ENCODE assay signal across 8 cellular contexts in the genomic region with DNA sequence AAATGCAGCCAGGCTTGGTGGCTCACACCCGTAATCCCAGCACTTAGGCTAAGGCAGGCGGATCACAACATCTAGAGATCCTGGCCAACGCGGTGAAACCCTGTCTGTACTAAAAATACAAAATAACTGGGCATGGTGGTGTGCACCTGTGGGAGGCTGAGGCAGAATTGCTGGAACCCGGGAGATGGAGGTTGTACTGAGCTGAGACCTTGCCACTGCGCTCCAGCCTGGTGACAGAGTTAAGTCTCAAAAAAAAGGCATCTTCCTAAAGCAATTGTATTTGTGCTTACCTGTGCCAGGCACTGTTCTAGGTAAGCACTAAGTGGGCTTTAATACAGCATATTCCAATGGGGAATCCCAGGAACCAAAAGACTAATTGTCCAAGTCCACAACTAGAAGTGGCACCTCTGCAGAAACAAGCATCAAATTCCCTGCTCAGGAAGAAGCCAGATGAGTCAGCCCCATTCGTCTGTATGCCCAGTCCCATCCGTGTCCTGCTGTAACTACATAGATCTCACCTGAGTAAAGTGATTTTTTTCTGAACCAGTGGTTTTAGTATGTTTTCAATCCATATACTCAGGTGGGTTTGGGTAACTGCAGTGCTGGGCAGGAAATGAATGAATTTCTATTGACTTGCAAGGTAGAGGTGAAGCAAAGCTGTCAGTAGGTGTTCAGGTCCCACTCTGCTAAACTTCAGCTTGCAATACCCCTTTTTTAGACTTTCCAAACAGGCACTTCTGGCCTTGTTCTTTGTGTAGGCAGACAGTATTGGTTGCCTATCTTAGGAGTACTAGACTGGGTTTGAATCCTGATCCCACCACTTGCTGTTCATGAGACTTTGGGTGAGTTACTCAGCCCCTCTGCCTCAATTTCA. TPM values are rescaled to one million over a fixed set of nuclear protein-coding genes. Genes with fewer than 3 reads are reported as not detected.
A peak's percentile ranks its signal among the peaks of the same experiment; 100 is the strongest.
DNase-seq lines count a peak whose midpoint lies in the region; ATAC-seq, FAIRE-seq and TF ChIP-seq lines count a peak whose summit lies in the region.

No MANE protein-coding gene starts in this region.

- peaks cover 45% of the 10 kb centered on the region for H3F3A ChIP-seq in OCI-LY1 (ENCODE audit: insufficient read depth, low read length)

- peak; percentile 87 for TF ChIP-seq POLR2A in GM12891 (IDR thresholded peaks at IDR 0.05; ENCODE audit: low read depth, low read length)

- no peak for DNase-seq in GM12891 (ENCODE audit: insufficient read length, low spot score)
- peak; percentile 45 for DNase-seq in astrocyte of the hippocampus (ENCODE audit: low read depth, low spot score)
- DNase-seq in naive thymus-derived CD8-positive, alpha-beta T cell, result peak in 1 of 10 donors; percentile 25
- DNase-seq in NOMO-1 treated with DMSO at 0.1 percent for 48 hours (lab: John Stamatoyannopoulos, UW; ENCODE audit: unreplicated experiment), result no peak
- no peak for DNase-seq in D341Med (ENCODE audit: low spot score)
- no peak for DNase-seq in D721Med (ENCODE audit: insufficient read length, low spot score)

- no peaks in the 10 kb centered on the region for H3K27me3 ChIP-seq in OCI-LY1 (ENCODE audit: insufficient read depth, low read length)

- ATAC-seq in naive thymus-derived CD8-positive, alpha-beta T cell, result peak; percentile 10 to 15
- no peak for ATAC-seq in GM19397 (IDR thresholded peaks at IDR 0.05; ENCODE audit: unreplicated experiment)

- H3K4me3 Mint-ChIP-seq in naive thymus-derived CD8-positive, alpha-beta T cell, result peak overlapping the region; percentile 94 to 99 (median 98)

- no peak overlapping the region for H2AFZ ChIP-seq in OCI-LY1 (ENCODE audit: low read length)

- peak overlapping the region; percentile 76 to 100 (median 89) for H3K27ac Mint-ChIP-seq in naive thymus-derived CD8-positive, alpha-beta T cell

- H3K9me3 Mint-ChIP-seq in naive thymus-derived CD8-positive, alpha-beta T cell, result no peaks in the 10 kb centered on the region

- H3K4me2 ChIP-seq in OCI-LY1 (ENCODE audit: low read length), result peak overlapping the region; percentile 96

- H3K9me3 ChIP-seq in OCI-LY1 (ENCODE audit: low read length), result no peaks in the 10 kb centered on the region

- peak overlapping the region; percentile 81; the same call in 1 of the 2 replicates for H3K9ac ChIP-seq in OCI-LY1 (ENCODE audit: low read length)

- peak overlapping the region; percentile 89 for H3K4me3 ChIP-seq in OCI-LY1 (ENCODE audit: low read depth, low read length, poor library complexity, severe bottlenecking)

- H3K9me2 ChIP-seq in OCI-LY1 (ENCODE audit: low read depth, low read length), result no peaks in the 10 kb centered on the region

- peaks cover 25% of the 10 kb centered on the region for H3K79me2 ChIP-seq in OCI-LY1 (ENCODE audit: insufficient read depth, low read length)

- TF ChIP-seq CTCF in OCI-LY1 (IDR thresholded peaks at IDR 0.05; ENCODE audit: low read length), result no peak
- no peak for TF ChIP-seq CTCF in D721Med (IDR thresholded peaks at IDR 0.05; ENCODE audit: insufficient read depth, missing control alignments)

- POLR2A ChIA-PET in naive thymus-derived CD8-positive, alpha-beta T cell (lab: Charles Lee), result interaction anchor here (0.6 to 7.0 kb wide), 4 partner anchors 70 to 275 kb away, joined by 3 to 87 read pairs (median 5); partner anchors contain the start of genes ATP5IF1 and TAF12

- peaks cover 22 to 79% (median 58%) of the 10 kb centered on the region in 4 donors for H3K4me1 Mint-ChIP-seq in naive thymus-derived CD8-positive, alpha-beta T cell

- peaks cover 84% of the 10 kb centered on the region for H3K36me3 ChIP-seq in OCI-LY1 (ENCODE audit: insufficient read depth, low read length)

- no peaks in the 10 kb centered on the region for H3K27me3 Mint-ChIP-seq in naive thymus-derived CD8-positive, alpha-beta T cell

- H3K27ac ChIP-seq in OCI-LY1 (ENCODE audit: low read depth, low read length, poor library complexity, severe bottlenecking), result peak overlapping the region; percentile 88

- peaks cover 14 to 83% (median 40%) of the 10 kb centered on the region in 3 donors for H3K36me3 Mint-ChIP-seq in naive thymus-derived CD8-positive, alpha-beta T cell

- peak; percentile 31 for FAIRE-seq in GM12891 (lab: Jason Lieb, UNC)
- FAIRE-seq in D721Med (lab: Jason Lieb, UNC), result no peak

- peaks cover 41% of the 10 kb centered on the region for H3K4me1 ChIP-seq in OCI-LY1 (ENCODE audit: insufficient read depth, low read length, severe bottlenecking)

- H4K20me1 ChIP-seq in OCI-LY1 (ENCODE audit: insufficient read depth, low read length), result no peaks in the 10 kb centered on the region

TF ChIP-seq in GM12891, 5 proteins besides CTCF, POLR2A, EP300 and RAD21:
- TF ChIP-seq POU2F2 (IDR thresholded peaks at IDR 0.05; ENCODE audit: low read depth, low read length) (peak; percentile 96), PAX5 (IDR thresholded peaks at IDR 0.05; ENCODE audit: insufficient read depth, low read length, severe bottlenecking) (peak; percentile 3), POLR2AphosphoS5 (IDR thresholded peaks at IDR 0.05; ENCODE audit: low read depth, low read length) (peak; percentile 94), SPI1 (IDR thresholded peaks at IDR 0.05; ENCODE audit: low read depth, low read length) (no peak), TAF1 (IDR thresholded peaks at IDR 0.05; ENCODE audit: low read depth, low read length) (0 out of 2 replicates have a peak, but pooled peaks have one; percentile 13)

RNA-seq across cellular contexts. Expression of gene RCC1, which starts 4.7 kb away (rescaled TPM):
- polyA plus RNA-seq in GM12891 (2012; ENCODE audit: low read depth, missing spikeins), result 32.9 TPM
- total RNA-seq in naive thymus-derived CD8-positive, alpha-beta T cell, result 10 to 100 TPM; 24.6 to 24.9 TPM
- 10 to 100 TPM; 11.7 to 16.1 (median 12.2) TPM for polyA plus RNA-seq in naive thymus-derived CD8-positive, alpha-beta T cell

RNA-seq across cellular contexts. Expression of gene TRNAU1AP, which starts 42.3 kb away (rescaled TPM):
- 20.8 TPM for polyA plus RNA-seq in GM12891 (2012; ENCODE audit: low read depth, missing spikeins)
- 10 to 100 TPM; 35.3 to 42.8 TPM for total RNA-seq in naive thymus-derived CD8-positive, alpha-beta T cell
- 10 to 100 TPM; 21.5 to 25.3 (median 22.6) TPM for polyA plus RNA-seq in naive thymus-derived CD8-positive, alpha-beta T cell
